ENCODE assay signal across 9 cellular contexts in genomic region chr3:111667170-111667569, GRCh38. TPM values are rescaled to one million over a fixed set of nuclear protein-coding genes. Genes with fewer than 3 reads are reported as not detected.
DNase-seq lines count a peak whose midpoint lies in the region; ATAC-seq, FAIRE-seq and TF ChIP-seq lines count a peak whose summit lies in the region.
"Had no signal": no experiment of that assay in that cellular context is flagged by ENCODE, and none has a peak within 500 bp of the region (broad histone marks: within the 10 kb centered on the region; RNA-seq: fewer than 3 reads in every experiment).

No MANE protein-coding gene starts in this region.

- FAIRE-seq in GM12891 (lab: Jason Lieb, UNC), result peak; percentile 74

- H3K4me1 ChIP-seq in BLaER1 (peaks cover 25% of the 10 kb centered on the region), right atrium auricular region (no peaks in the 10 kb centered on the region)

- POLR2A ChIA-PET in activated CD8-positive, alpha-beta T cell treated with anti-CD3 and anti-CD28 coated beads, Interleukin-2, amount 10 ng/mL, durations not matched to agents 7 days and 5 days (lab: Charles Lee), result interaction anchor here (0.9 to 2.9 kb wide), 5 partner anchors 10 to 312 kb away, joined by 3 to 7 read pairs (median 4); partner anchors contain the start of gene ABHD10

- DNase-seq in GM12891 (ENCODE audit: insufficient read length, low spot score), result no peak
- DNase-seq in activated CD8-positive, alpha-beta T cell treated with anti-CD3 and anti-CD28 coated beads, Interleukin-2, amount 10 ng/mL, durations not matched to agents 7 days and 5 days, result no peak
- no peak for DNase-seq in memory B cell (ENCODE audit: low spot score in 2 of 2)
- no peak for DNase-seq in hepatic stellate cell (ENCODE audit: low spot score)
- no peak for DNase-seq in right atrium auricular region (ENCODE audit: low spot score)
- DNase-seq in activated CD4-positive, CD25-positive, alpha-beta regulatory T cell treated with anti-CD3 and anti-CD28 coated beads, Interleukin-2, amount 50 U/mL, for 72 hours, result no peak
- no peak for DNase-seq in Ammon's horn (ENCODE audit: low spot score)
- DNase-seq: NCI-H345 had no signal

- H3K9me3 ChIP-seq in BLaER1 (peaks cover 22% of the 10 kb centered on the region), right atrium auricular region (no peaks in the 10 kb centered on the region)

- CTCF ChIA-PET in activated CD8-positive, alpha-beta T cell treated with anti-CD3 and anti-CD28 coated beads, Interleukin-2, amount 10 ng/mL, durations not matched to agents 7 days and 5 days (lab: Charles Lee), result interaction anchor here (0.8 to 3.9 kb wide), 16 partner anchors 10 to 347 kb away, joined by 3 to 47 read pairs (median 4); partner anchors contain the start of gene PHLDB2

- H3K9me3 Mint-ChIP-seq in activated CD8-positive, alpha-beta T cell treated with anti-CD3 and anti-CD28 coated beads, Interleukin-2, amount 10 ng/mL, durations not matched to agents 7 days and 5 days (ENCODE audit: insufficient read depth), result peaks cover 17% of the 10 kb centered on the region
- H3K9me3 Mint-ChIP-seq in memory B cell, result peaks cover 7% of the 10 kb centered on the region

- H3K27ac ChIP-seq in BLaER1 (peak overlapping the region; percentile 60), right atrium auricular region (no peak overlapping the region)

- no peaks in the 10 kb centered on the region for H3K27me3 Mint-ChIP-seq in activated CD8-positive, alpha-beta T cell treated with anti-CD3 and anti-CD28 coated beads, Interleukin-2, amount 10 ng/mL, durations not matched to agents 7 days and 5 days (ENCODE audit: low read depth)
- no peaks in the 10 kb centered on the region for H3K27me3 Mint-ChIP-seq in memory B cell

- no peaks in the 10 kb centered on the region for H4K20me1 ChIP-seq in BLaER1

- no peak for ATAC-seq in activated CD8-positive, alpha-beta T cell treated with anti-CD3 and anti-CD28 coated beads, Interleukin-2, amount 10 ng/mL, durations not matched to agents 7 days and 5 days
- no peak for ATAC-seq in memory B cell (ENCODE audit: low read depth)

- peak overlapping the region; percentile 47 for H3K4me3 ChIP-seq in BLaER1
- H3K4me3 ChIP-seq in right atrium auricular region, result no peak overlapping the region

- peak overlapping the region; percentile 6; the same call in 1 of the 2 replicates for H3K9ac ChIP-seq in BLaER1

- TF ChIP-seq CTCF in right atrium auricular region (IDR thresholded peaks at IDR 0.05), result no peak

- H3K4me1 Mint-ChIP-seq in activated CD8-positive, alpha-beta T cell treated with anti-CD3 and anti-CD28 coated beads, Interleukin-2, amount 10 ng/mL, durations not matched to agents 7 days and 5 days (ENCODE audit: low read depth), result peaks cover 65% of the 10 kb centered on the region
- peaks cover 16% of the 10 kb centered on the region for H3K4me1 Mint-ChIP-seq in memory B cell

- TF ChIP-seq POLR2A in GM12891 (IDR thresholded peaks at IDR 0.05; ENCODE audit: low read depth, low read length), result no peak

- H3K4me2 ChIP-seq in BLaER1, result peak overlapping the region; percentile 68

- no peaks in the 10 kb centered on the region for H3K27me3 ChIP-seq in BLaER1
- no peaks in the 10 kb centered on the region for H3K27me3 ChIP-seq in right atrium auricular region

- H3K36me3 ChIP-seq in BLaER1 (peaks cover 26% of the 10 kb centered on the region), right atrium auricular region (no peaks in the 10 kb centered on the region)

- H3K4me3 Mint-ChIP-seq in activated CD8-positive, alpha-beta T cell treated with anti-CD3 and anti-CD28 coated beads, Interleukin-2, amount 10 ng/mL, durations not matched to agents 7 days and 5 days, result peak overlapping the region; percentile 38
- no peak overlapping the region for H3K4me3 Mint-ChIP-seq in memory B cell

- H3K36me3 Mint-ChIP-seq in activated CD8-positive, alpha-beta T cell treated with anti-CD3 and anti-CD28 coated beads, Interleukin-2, amount 10 ng/mL, durations not matched to agents 7 days and 5 days (ENCODE audit: low read depth), result peaks cover 64% of the 10 kb centered on the region
- peaks cover 10% of the 10 kb centered on the region for H3K36me3 Mint-ChIP-seq in memory B cell

- H3K27ac Mint-ChIP-seq in activated CD8-positive, alpha-beta T cell treated with anti-CD3 and anti-CD28 coated beads, Interleukin-2, amount 10 ng/mL, durations not matched to agents 7 days and 5 days, result peak overlapping the region; percentile 93
- peak overlapping the region; percentile 87 for H3K27ac Mint-ChIP-seq in memory B cell

TF ChIP-seq in GM12891, 5 proteins besides CTCF, POLR2A, EP300 and RAD21:
- TF ChIP-seq TAF1 (IDR thresholded peaks at IDR 0.05; ENCODE audit: low read depth, low read length), result no peak
- TF ChIP-seq POLR2AphosphoS5 (IDR thresholded peaks at IDR 0.05; ENCODE audit: low read depth, low read length), result no peak
- no peak for TF ChIP-seq PAX5 (IDR thresholded peaks at IDR 0.05; ENCODE audit: insufficient read depth, low read length, severe bottlenecking)

RNA-seq across cellular contexts. Expression of gene PLCXD2, which starts 7.3 kb away (rescaled TPM):
- 0.27 TPM for polyA plus RNA-seq in GM12891 (2012; ENCODE audit: low read depth, missing spikeins)
- total RNA-seq in activated CD8-positive, alpha-beta T cell treated with anti-CD3 and anti-CD28 coated beads, Interleukin-2, amount 10 ng/mL, durations not matched to agents 7 days and 5 days, result 10 to 100 TPM; 14.5 to 16.2 TPM
- total RNA-seq in right atrium auricular region, result under 1 TPM; 0.19 to 0.43 TPM

Comparison
In these comparisons a context has a peak if more than half of its experiments do, and no peak if none do; other contexts are left out.
1. RNA of gene PLCXD2, which starts 7.3 kb away (total RNA-seq): 14.5 to 16.2 TPM in activated CD8-positive, alpha-beta T cell treated with anti-CD3 and anti-CD28 coated beads, Interleukin-2, amount 10 ng/mL, durations not matched to agents 7 days and 5 days; 0.19 to 0.43 TPM in right atrium auricular region; every median in the first group is over 10 times any median in the second.